8 cellular contexts compared by ENCODE assay signal in genomic region chr3:120349819-120350125, GRCh38. TPM values are rescaled to one million over a fixed set of nuclear protein-coding genes. Genes with fewer than 3 reads are reported as not detected.
DNase-seq lines count a peak whose midpoint lies in the region; ATAC-seq and TF ChIP-seq lines count a peak whose summit lies in the region.

No MANE protein-coding gene starts in this region.

- no peaks in the 10 kb centered on the region for H3K27me3 ChIP-seq in vagina

- no peaks in the 10 kb centered on the region for H3K9me3 ChIP-seq in mesodermal cell (ENCODE audit: control insufficient read depth, low read length)
- H3K9me3 ChIP-seq in vagina, result no peaks in the 10 kb centered on the region

- intact Hi-C loops in vagina (cut with DNase I), result loop anchor here (5.0 kb wide), 1 partner anchor 68 kb away; no protein-coding TSS in a partner anchor

- H3K27ac ChIP-seq in caudate nucleus (ENCODE audit: low read depth, low read length) (peak overlapping the region; percentile 98), mesodermal cell (ENCODE audit: low read depth, low read length, severe bottlenecking) (peak overlapping the region; percentile 71), vagina (peak overlapping the region; percentile 94)

- H3K36me3 ChIP-seq in mesodermal cell (ENCODE audit: control insufficient read depth, insufficient read depth, low read length) (no peaks in the 10 kb centered on the region), vagina (no peaks in the 10 kb centered on the region)

- DNase-seq in COLO829 (ENCODE audit: low spot score), result peak; percentile 35
- DNase-seq in HuH-7.5 (ENCODE audit: low spot score), result peak; percentile 40
- peak in 2 of 61 donors; percentile 48 to 52 for DNase-seq in caudate nucleus (lab: John Stamatoyannopoulos, UW)
- DNase-seq in vagina (ENCODE audit: extremely low spot score in 2 of 2), result no peak

- no peak for TF ChIP-seq POLR2A in vagina (IDR thresholded peaks at IDR 0.05)

- H3K4me1 ChIP-seq in mesodermal cell (ENCODE audit: control insufficient read depth, insufficient read depth, low read length, poor library complexity, severe bottlenecking) (no peaks in the 10 kb centered on the region), vagina (peaks cover 47% of the 10 kb centered on the region)

- ATAC-seq in GM18861 (IDR thresholded peaks at IDR 0.05; ENCODE audit: unreplicated experiment), result no peak
- no peak for ATAC-seq in HG02678 (IDR thresholded peaks at IDR 0.05; ENCODE audit: unreplicated experiment)
- no peak for ATAC-seq in HG03135 (IDR thresholded peaks at IDR 0.05; ENCODE audit: unreplicated experiment)

- TF ChIP-seq CTCF in vagina (IDR thresholded peaks at IDR 0.05), result no peak

- H3K4me3 ChIP-seq in mesodermal cell (ENCODE audit: extremely low read depth, insufficient read depth, low read length, poor library complexity, severe bottlenecking) (peak overlapping the region; percentile 75), vagina (peak overlapping the region; percentile 65 to 76)

- 30 to 40% methylated on average over 3 to 7 of the region's 8 CpGs for WGBS in mesodermal cell (ENCODE audit: insufficient coverage in 2 of 2), 2 experiments

RNA-seq across cellular contexts. Expression of gene LRRC58, which starts 0.6 kb away (rescaled TPM):
- polyA plus RNA-seq in mesodermal cell (2013, experiment 1 of 2), result 13.0 TPM
- 12.6 TPM for polyA plus RNA-seq in mesodermal cell (2013, experiment 2 of 2)
- 25.0 TPM for total RNA-seq in vagina

Comparison
In these comparisons a context has a peak if more than half of its experiments do, and no peak if none do; other contexts are left out.
1. DNase-seq: peak in COLO829 (single experiment) and HuH-7.5 (single experiment); none in vagina (0 of 2).
2. Peak in every context shown above with its lines, with median percentiles within 50 percentile points of each other: H3K27ac ChIP-seq.